Comparison of ENCODE assay signal across 25 cellular contexts in genomic region chr13:51292000-51292550, GRCh38. TPM values are rescaled to one million over a fixed set of nuclear protein-coding genes. Genes with fewer than 3 reads are reported as not detected.
A peak's percentile ranks its signal among the peaks of the same experiment; 100 is the strongest.
DNase-seq lines count a peak whose midpoint lies in the region; ATAC-seq, FAIRE-seq and TF ChIP-seq lines count a peak whose summit lies in the region.
"Had no signal": no experiment of that assay in that cellular context is flagged by ENCODE, and none has a peak within 500 bp of the region (broad histone marks: within the 10 kb centered on the region; RNA-seq: fewer than 3 reads in every experiment).

No MANE protein-coding gene starts in this region.

- ATAC-seq in T-helper 17 cell: no peak
- no peak for ATAC-seq in naive thymus-derived CD4-positive, alpha-beta T cell
- ATAC-seq: gastroesophageal sphincter; mucosa of descending colon; stimulated activated effector memory CD8-positive, alpha-beta T cell treated with anti-CD3 and anti-CD28 coated beads, Interleukin-12 subunit alpha, Interleukin-12 subunit beta, amount 100 ng/mL, for 72 hours had no signal

- H3K79me2 ChIP-seq in SK-N-SH (ENCODE audit: insufficient read depth): no peaks in the 10 kb centered on the region
- H3K79me2 ChIP-seq in osteoblast (ENCODE audit: insufficient read depth, low read length): no peaks in the 10 kb centered on the region

- TF ChIP-seq CTCF in AG09319 (IDR thresholded peaks at IDR 0.05; ENCODE audit: low read depth, low read length): no peak
- TF ChIP-seq CTCF in SK-N-SH (IDR thresholded peaks at IDR 0.05): no peak
- no peak for TF ChIP-seq CTCF in esophagus muscularis mucosa (IDR thresholded peaks at IDR 0.05)
- no peak for TF ChIP-seq CTCF in osteoblast (IDR thresholded peaks at IDR 0.05; ENCODE audit: extremely low read depth, low read depth, low read length)

- FAIRE-seq in GM12892 (lab: Jason Lieb, UNC): no peak
- FAIRE-seq: endothelial cell of umbilical vein, GM18507 had no signal

- no peak for TF ChIP-seq EP300 in SK-N-SH (IDR thresholded peaks at IDR 0.05; ENCODE audit: borderline replicate concordance in 1 of 2, low read depth in 1 of 2, low read length in 1 of 2)
- TF ChIP-seq EP300 in esophagus muscularis mucosa (IDR thresholded peaks at IDR 0.05): no peak

- H3K27me3 ChIP-seq in SK-N-SH (ENCODE audit: insufficient read depth) (no peaks in the 10 kb centered on the region), esophagus muscularis mucosa (no peaks in the 10 kb centered on the region), osteoblast (ENCODE audit: insufficient read depth, low read length) (peaks cover 7% of the 10 kb centered on the region)
- no peaks in the 10 kb centered on the region for H3K27me3 ChIP-seq in naive thymus-derived CD4-positive, alpha-beta T cell (ENCODE audit: control insufficient read depth in 2 of 2, insufficient read depth in 2 of 2, low read length in 2 of 2)
- H3K27me3 ChIP-seq: gastroesophageal sphincter, thyroid gland had no signal

- H3K4me3 Mint-ChIP-seq in T-helper 17 cell: no peak overlapping the region
- no peak overlapping the region for H3K4me3 Mint-ChIP-seq in naive thymus-derived CD4-positive, alpha-beta T cell
- H3K4me3 Mint-ChIP-seq: dendritic cell treated with granulocyte-macrophage colony-stimulating factor and Interleukin-4, amounts not matched to agents 40 ng/mL and 50 ng/mL, for 4 days; stimulated activated effector memory CD8-positive, alpha-beta T cell treated with anti-CD3 and anti-CD28 coated beads, Interleukin-12 subunit alpha, Interleukin-12 subunit beta, amount 100 ng/mL, for 72 hours; T-helper 1 cell treated with Interleukin-12 subunit alpha and Interleukin-12 subunit beta and Interleukin-4 antibody, amounts not matched to agents 30 μg/mL and 1 μg/mL, for 36 hours had no signal

- H3K36me3 ChIP-seq in SK-N-SH (replicated peaks in 1 of 2; ENCODE audit: control insufficient read depth in 1 of 2, insufficient read depth in 2 of 2, low read length in 1 of 2) (no peaks in the 10 kb centered on the region), esophagus muscularis mucosa (no peaks in the 10 kb centered on the region), osteoblast (ENCODE audit: insufficient read depth, low read length) (no peaks in the 10 kb centered on the region)
- no peaks in the 10 kb centered on the region for H3K36me3 ChIP-seq in naive thymus-derived CD4-positive, alpha-beta T cell (ENCODE audit: control insufficient read depth in 2 of 3, insufficient read depth in 3 of 3, low read length in 3 of 3)
- H3K36me3 ChIP-seq: gastroesophageal sphincter, thyroid gland had no signal

- no peak for TF ChIP-seq POLR2A in esophagus muscularis mucosa (IDR thresholded peaks at IDR 0.05; ENCODE audit: low read depth)
- no peak for TF ChIP-seq POLR2A in GM12892 (IDR thresholded peaks at IDR 0.05; ENCODE audit: low read depth, low read length)

- DNase-seq in AG09319 (ENCODE audit: extremely low read depth, low read depth) (peak; percentile 10), SK-N-SH (no peak), esophagus muscularis mucosa (ENCODE audit: extremely low spot score) (no peak), osteoblast (ENCODE audit: insufficient read length, low spot score, missing footprints) (no peak), T-helper 17 cell (no peak), GM12892 (ENCODE audit: insufficient read length) (no peak), SIG-M5 treated with dmso at 0.1 percent for 504 hours (lab: John Stamatoyannopoulos, UW; ENCODE audit: unreplicated experiment) (no peak)
- DNase-seq in naive thymus-derived CD4-positive, alpha-beta T cell: no peak
- DNase-seq: activated CD4-positive, alpha-beta T cell treated with anti-CD3 and anti-CD28 coated beads, Interleukin-2, amount 50 U/mL, for 4 hours; activated naive CD4-positive, alpha-beta T cell; mucosa of descending colon; NCI-H1417; NCI-H2171; SHP77 treated with DMSO at 0.1 percent for 48 hours; stimulated activated CD4-positive, alpha-beta T cell treated with anti-CD3 and anti-CD28 coated beads, Interleukin-15, amount 100 ng/mL, for 24 hours had no signal

- no peak overlapping the region for H2AFZ ChIP-seq in SK-N-SH (ENCODE audit: low read depth)
- no peak overlapping the region for H2AFZ ChIP-seq in osteoblast (ENCODE audit: low read length)

- no peak overlapping the region for H3K9ac ChIP-seq in SK-N-SH

- intact Hi-C loops in esophagus muscularis mucosa (cut with DNase I): no loop called here
- intact Hi-C loops in naive thymus-derived CD4-positive, alpha-beta T cell (cut with micrococcal nuclease): no loop called here

- CTCF ChIA-PET in SK-N-SH (lab: Yijun Ruan, JAX): interaction anchor here (1.1 to 9.2 kb wide), 4 partner anchors 46 to 166 kb away, joined by 3 to 257 read pairs (median 4); no protein-coding TSS in a partner anchor
- CTCF ChIA-PET in naive thymus-derived CD4-positive, alpha-beta T cell (lab: Charles Lee): no interaction called here

- H3K27me3 Mint-ChIP-seq in T-helper 17 cell: peaks cover 22% of the 10 kb centered on the region
- peaks cover 0 to 7% (median 0%) of the 10 kb centered on the region in 5 donors for H3K27me3 Mint-ChIP-seq in naive thymus-derived CD4-positive, alpha-beta T cell
- H3K27me3 Mint-ChIP-seq: dendritic cell treated with granulocyte-macrophage colony-stimulating factor and Interleukin-4, amounts not matched to agents 40 ng/mL and 50 ng/mL, for 4 days had no signal

- no peaks in the 10 kb centered on the region for H3K9me3 ChIP-seq in SK-N-SH
- no peaks in the 10 kb centered on the region for H3K9me3 ChIP-seq in esophagus muscularis mucosa
- H3K9me3 ChIP-seq in osteoblast (ENCODE audit: low read depth, low read length): no peaks in the 10 kb centered on the region
- H3K9me3 ChIP-seq in T-helper 17 cell (ENCODE audit: control insufficient read depth, low read length, poor library complexity, severe bottlenecking): no peaks in the 10 kb centered on the region
- no peaks in the 10 kb centered on the region for H3K9me3 ChIP-seq in naive thymus-derived CD4-positive, alpha-beta T cell (ENCODE audit: control insufficient read depth in 2 of 3, low read length in 3 of 3)
- H3K9me3 ChIP-seq: gastroesophageal sphincter, mucosa of descending colon, thyroid gland had no signal

- no peak overlapping the region for H3K27ac Mint-ChIP-seq in T-helper 17 cell
- no peak overlapping the region for H3K27ac Mint-ChIP-seq in naive thymus-derived CD4-positive, alpha-beta T cell
- H3K27ac Mint-ChIP-seq: dendritic cell treated with granulocyte-macrophage colony-stimulating factor and Interleukin-4, amounts not matched to agents 40 ng/mL and 50 ng/mL, for 4 days; stimulated activated effector memory CD8-positive, alpha-beta T cell treated with anti-CD3 and anti-CD28 coated beads, Interleukin-12 subunit alpha, Interleukin-12 subunit beta, amount 100 ng/mL, for 72 hours; T-helper 1 cell treated with Interleukin-12 subunit alpha and Interleukin-12 subunit beta and Interleukin-4 antibody, amounts not matched to agents 30 μg/mL and 1 μg/mL, for 36 hours had no signal

- H3K4me3 ChIP-seq in SK-N-SH (ENCODE audit: low read depth in 2 of 2, low read length in 1 of 2) (no peak overlapping the region), esophagus muscularis mucosa (no peak overlapping the region), osteoblast (ENCODE audit: insufficient read depth, low read length) (no peak overlapping the region)
- no peak overlapping the region for H3K4me3 ChIP-seq in naive thymus-derived CD4-positive, alpha-beta T cell (ENCODE audit: low read length)
- H3K4me3 ChIP-seq: gastroesophageal sphincter, mucosa of descending colon, thyroid gland had no signal

- H3K9me3 Mint-ChIP-seq in naive thymus-derived CD4-positive, alpha-beta T cell: no peaks in the 10 kb centered on the region
- H3K9me3 Mint-ChIP-seq: dendritic cell treated with granulocyte-macrophage colony-stimulating factor and Interleukin-4, amounts not matched to agents 40 ng/mL and 50 ng/mL, for 4 days; stimulated activated effector memory CD8-positive, alpha-beta T cell treated with anti-CD3 and anti-CD28 coated beads, Interleukin-12 subunit alpha, Interleukin-12 subunit beta, amount 100 ng/mL, for 72 hours; T-helper 1 cell treated with Interleukin-12 subunit alpha and Interleukin-12 subunit beta and Interleukin-4 antibody, amounts not matched to agents 30 μg/mL and 1 μg/mL, for 36 hours had no signal

- H3K4me1 Mint-ChIP-seq in T-helper 17 cell: peaks cover 8% of the 10 kb centered on the region
- H3K4me1 Mint-ChIP-seq in naive thymus-derived CD4-positive, alpha-beta T cell: no peaks in the 10 kb centered on the region
- H3K4me1 Mint-ChIP-seq: stimulated activated effector memory CD8-positive, alpha-beta T cell treated with anti-CD3 and anti-CD28 coated beads, Interleukin-12 subunit alpha, Interleukin-12 subunit beta, amount 100 ng/mL, for 72 hours had no signal

- H3K27ac ChIP-seq in SK-N-SH (ENCODE audit: low read depth in 2 of 2, low read length in 1 of 2) (peak overlapping the region in 1 of 2 experiments; percentile 41; a peak in 2 of 4 replicates), esophagus muscularis mucosa (replicated peaks in 1 of 4) (peak overlapping the region; percentile 22 to 67 (median 50)), osteoblast (ENCODE audit: low read depth, low read length) (peak overlapping the region; percentile 53)
- H3K27ac ChIP-seq in naive thymus-derived CD4-positive, alpha-beta T cell (ENCODE audit: low read depth, low read length): no peak overlapping the region
- H3K27ac ChIP-seq: thyroid gland had no signal

- peaks cover 5% of the 10 kb centered on the region for H3K36me3 Mint-ChIP-seq in T-helper 17 cell (ENCODE audit: low read depth)
- no peaks in the 10 kb centered on the region for H3K36me3 Mint-ChIP-seq in naive thymus-derived CD4-positive, alpha-beta T cell
- H3K36me3 Mint-ChIP-seq: stimulated activated effector memory CD8-positive, alpha-beta T cell treated with anti-CD3 and anti-CD28 coated beads, Interleukin-12 subunit alpha, Interleukin-12 subunit beta, amount 100 ng/mL, for 72 hours had no signal

- POLR2A ChIA-PET in SK-N-SH (lab: Yijun Ruan, JAX): no interaction called here
- POLR2A ChIA-PET in naive thymus-derived CD4-positive, alpha-beta T cell (lab: Charles Lee): no interaction called here

- peaks cover 0 to 7% of the 10 kb centered on the region in 2 experiments; a peak in 2 of 4 replicates for H3K4me1 ChIP-seq in SK-N-SH (ENCODE audit: control insufficient read depth in 1 of 2, insufficient read depth in 2 of 2, low read depth in 1 of 2, low read length in 1 of 2)
- peaks cover 9 to 20% (median 18%) of the 10 kb centered on the region in 4 donors for H3K4me1 ChIP-seq in esophagus muscularis mucosa
- peaks cover 16% of the 10 kb centered on the region for H3K4me1 ChIP-seq in osteoblast (ENCODE audit: insufficient read depth, low read length)
- H3K4me1 ChIP-seq in naive thymus-derived CD4-positive, alpha-beta T cell (ENCODE audit: control insufficient read depth in 2 of 2, insufficient read depth in 2 of 2, low read length in 2 of 2): no peaks in the 10 kb centered on the region
- H3K4me1 ChIP-seq: thyroid gland had no signal

- H3F3A ChIP-seq in SK-N-SH (replicated peaks; ENCODE audit: insufficient read depth): peaks cover 3% of the 10 kb centered on the region

- H3K4me2 ChIP-seq in SK-N-SH: peak overlapping the region; percentile 29
- H3K4me2 ChIP-seq in osteoblast (ENCODE audit: insufficient read depth, low read length): peak overlapping the region; percentile 28

- H4K20me1 ChIP-seq in SK-N-SH (ENCODE audit: insufficient read depth) (no peaks in the 10 kb centered on the region), osteoblast (ENCODE audit: insufficient read depth, low read length) (no peaks in the 10 kb centered on the region)

- 51% methylated on average over 6 of the region's 6 CpGs for WGBS in SK-N-SH (ENCODE audit: low lambda C conversion rate)
- 42% methylated on average over 6 of the region's 6 CpGs for WGBS in esophagus muscularis mucosa

- no peaks in the 10 kb centered on the region for H3K9me2 ChIP-seq in SK-N-SH

- no peak for TF ChIP-seq RAD21 in SK-N-SH (IDR thresholded peaks at IDR 0.05; ENCODE audit: low read length)

RNA-seq across cellular contexts. Expression of gene SERPINE3, which starts 47.4 kb away (rescaled TPM):
- polyA plus RNA-seq in SK-N-SH (2012; rRNA removed): not detected in 2 replicates
- polyA plus RNA-seq in SK-N-SH (2012; cell fraction: cytosol; rRNA removed): not detected in 2 replicates
- polyA plus RNA-seq in SK-N-SH (2012; cell fraction: nucleus; rRNA removed): 0.02 TPM in 1 of 2 replicates, not detected in the other
- total RNA-seq in esophagus muscularis mucosa (not detected), osteoblast (not detected in 2 replicates), T-helper 17 cell (not detected)
- total RNA-seq in naive thymus-derived CD4-positive, alpha-beta T cell: not detected
- not detected for polyA plus RNA-seq in naive thymus-derived CD4-positive, alpha-beta T cell
- not detected for polyA plus RNA-seq in GM12892 (2012; ENCODE audit: missing spikeins)
- total RNA-seq: Daoy, endothelial cell of umbilical vein, HT1080, mucosa of descending colon, renal cortical epithelial cell, thyroid gland had no signal
- polyA plus RNA-seq: endothelial cell of umbilical vein had no signal
